Comparison of ENCODE assay signal across 8 cellular contexts in genomic region chr22:46072981-46073682, GRCh38.
DNase-seq lines count a peak whose midpoint lies in the region; ATAC-seq and TF ChIP-seq lines count a peak whose summit lies in the region.

No MANE protein-coding gene starts in this region.

- peak overlapping the region; percentile 87 for H3K27ac Mint-ChIP-seq in dendritic cell treated with granulocyte-macrophage colony-stimulating factor and Interleukin-4, amounts not matched to agents 40 ng/mL and 50 ng/mL, for 4 days
- peak overlapping the region in 6 of 9 donors; percentile 39 to 74 (median 65) for H3K27ac Mint-ChIP-seq in naive thymus-derived CD4-positive, alpha-beta T cell

- H3K27me3 Mint-ChIP-seq in dendritic cell treated with granulocyte-macrophage colony-stimulating factor and Interleukin-4, amounts not matched to agents 40 ng/mL and 50 ng/mL, for 4 days: no peaks in the 10 kb centered on the region
- peaks cover 0 to 7% (median 0%) of the 10 kb centered on the region in 5 donors for H3K27me3 Mint-ChIP-seq in naive thymus-derived CD4-positive, alpha-beta T cell

- ATAC-seq in naive thymus-derived CD4-positive, alpha-beta T cell: no peak
- ATAC-seq in HG03139 (IDR thresholded peaks at IDR 0.05; ENCODE audit: unreplicated experiment): no peak

- TF ChIP-seq CTCF in BJ (IDR thresholded peaks at IDR 0.05; ENCODE audit: insufficient read depth, low read depth, low read length) (no peak), KMS-11 (conservative IDR thresholded peaks at IDR 0.05; ENCODE audit: low read depth, low read length) (no peak)

- H3K36me3 Mint-ChIP-seq in dendritic cell treated with granulocyte-macrophage colony-stimulating factor and Interleukin-4, amounts not matched to agents 40 ng/mL and 50 ng/mL, for 4 days (ENCODE audit: low read depth): peaks cover 71% of the 10 kb centered on the region
- H3K36me3 Mint-ChIP-seq in naive thymus-derived CD4-positive, alpha-beta T cell: peaks cover 0 to 5% (median 0%) of the 10 kb centered on the region in 5 donors

- peaks cover 36% of the 10 kb centered on the region for H3K4me1 ChIP-seq in KMS-11 (ENCODE audit: low read depth, poor library complexity, severe bottlenecking)
- peaks cover 0 to 37% of the 10 kb centered on the region in 2 donors for H3K4me1 ChIP-seq in naive thymus-derived CD4-positive, alpha-beta T cell (ENCODE audit: control insufficient read depth in 2 of 2, insufficient read depth in 2 of 2, low read length in 2 of 2)

- CTCF ChIA-PET in BJ (lab: Yijun Ruan, JAX): interaction anchor here (0.8 to 7.3 kb wide), 10 partner anchors 10 to 241 kb away, joined by 3 to 77 read pairs (median 6); no protein-coding TSS in a partner anchor
- CTCF ChIA-PET in naive thymus-derived CD4-positive, alpha-beta T cell (lab: Charles Lee): interaction anchor here (0.7 to 1.5 kb wide), 6 partner anchors 23 to 79 kb away, joined by 3 to 5 read pairs (median 4); no protein-coding TSS in a partner anchor

- H3K9me3 ChIP-seq in naive thymus-derived CD4-positive, alpha-beta T cell (ENCODE audit: control insufficient read depth in 2 of 3, low read length in 3 of 3): no peaks in the 10 kb centered on the region

- H3K27me3 ChIP-seq in BJ (ENCODE audit: control insufficient read depth, insufficient read depth, low read length) (no peaks in the 10 kb centered on the region), KMS-11 (ENCODE audit: insufficient read depth, low read depth) (no peaks in the 10 kb centered on the region)
- H3K27me3 ChIP-seq in naive thymus-derived CD4-positive, alpha-beta T cell (ENCODE audit: control insufficient read depth in 2 of 2, insufficient read depth in 2 of 2, low read length in 2 of 2): no peaks in the 10 kb centered on the region

- H3K9ac ChIP-seq in KMS-11: peak overlapping the region; percentile 81; the same call in 1 of the 2 replicates

- no peaks in the 10 kb centered on the region for H4K20me1 ChIP-seq in KMS-11 (ENCODE audit: insufficient read depth)

- no peak for DNase-seq in BJ (ENCODE audit: low read depth)
- DNase-seq in naive thymus-derived CD4-positive, alpha-beta T cell: no peak
- no peak for DNase-seq in COLO668 (lab: John Stamatoyannopoulos, UW; ENCODE audit: unreplicated experiment)
- DNase-seq in stimulated activated naive CD4-positive, alpha-beta T cell (lab: John Stamatoyannopoulos, UW): no peak
- no peak for DNase-seq in NK-92 (lab: John Stamatoyannopoulos, UW; ENCODE audit: unreplicated experiment)

- intact Hi-C loops in dendritic cell treated with granulocyte-macrophage colony-stimulating factor and Interleukin-4, amounts not matched to agents 40 ng/mL and 50 ng/mL, for 4 days (cut with micrococcal nuclease): loop anchor here (2.0 to 5.0 kb wide), 3 partner anchors 36 to 76 kb away; no protein-coding TSS in a partner anchor
- intact Hi-C loops in naive thymus-derived CD4-positive, alpha-beta T cell (cut with micrococcal nuclease): loop anchor here in 1 of 2 donors (5.0 kb wide), 1 partner anchor 39 kb away; no protein-coding TSS in a partner anchor

- POLR2A ChIA-PET in BJ (lab: Charles Lee): no interaction called here
- POLR2A ChIA-PET in naive thymus-derived CD4-positive, alpha-beta T cell (lab: Charles Lee): interaction anchor here (0.6 to 1.8 kb wide), 7 partner anchors 19 to 908 kb away, joined by 3 to 13 read pairs (median 4); no protein-coding TSS in a partner anchor

- peak overlapping the region; percentile 85 for H3K4me2 ChIP-seq in KMS-11

- no peaks in the 10 kb centered on the region for H3K9me3 Mint-ChIP-seq in dendritic cell treated with granulocyte-macrophage colony-stimulating factor and Interleukin-4, amounts not matched to agents 40 ng/mL and 50 ng/mL, for 4 days
- no peaks in the 10 kb centered on the region for H3K9me3 Mint-ChIP-seq in naive thymus-derived CD4-positive, alpha-beta T cell

- H2AFZ ChIP-seq in KMS-11 (ENCODE audit: low read depth): no peak overlapping the region

- peaks cover 58% of the 10 kb centered on the region for H3K79me2 ChIP-seq in KMS-11 (ENCODE audit: insufficient read depth, low read depth)

- peak overlapping the region; percentile 98 for H3K4me3 ChIP-seq in BJ (ENCODE audit: low read depth, low read length)
- no peak overlapping the region for H3K4me3 ChIP-seq in KMS-11 (IDR thresholded peaks at IDR 0.05; ENCODE audit: insufficient read depth, low read depth, low read length)
- H3K4me3 ChIP-seq in naive thymus-derived CD4-positive, alpha-beta T cell (ENCODE audit: low read length): peak overlapping the region; percentile 5

- H3K4me3 Mint-ChIP-seq in dendritic cell treated with granulocyte-macrophage colony-stimulating factor and Interleukin-4, amounts not matched to agents 40 ng/mL and 50 ng/mL, for 4 days: peak overlapping the region; percentile 91
- H3K4me3 Mint-ChIP-seq in naive thymus-derived CD4-positive, alpha-beta T cell: peak overlapping the region; percentile 65 to 87 (median 84)

- no peak overlapping the region for H3K27ac ChIP-seq in KMS-11
- peak overlapping the region; percentile 58 for H3K27ac ChIP-seq in naive thymus-derived CD4-positive, alpha-beta T cell (ENCODE audit: low read depth, low read length)

- H3K4me1 Mint-ChIP-seq in dendritic cell treated with granulocyte-macrophage colony-stimulating factor and Interleukin-4, amounts not matched to agents 40 ng/mL and 50 ng/mL, for 4 days (ENCODE audit: low read depth): peaks cover 69% of the 10 kb centered on the region
- peaks cover 38 to 69% (median 63%) of the 10 kb centered on the region in 7 donors for H3K4me1 Mint-ChIP-seq in naive thymus-derived CD4-positive, alpha-beta T cell

- H3K36me3 ChIP-seq in BJ (ENCODE audit: control insufficient read depth, insufficient read depth, low read length) (peaks cover 31% of the 10 kb centered on the region), KMS-11 (ENCODE audit: insufficient read depth) (no peaks in the 10 kb centered on the region)
- peaks cover 0 to 6% (median 0%) of the 10 kb centered on the region in 3 experiments for H3K36me3 ChIP-seq in naive thymus-derived CD4-positive, alpha-beta T cell (ENCODE audit: control insufficient read depth in 2 of 3, insufficient read depth in 3 of 3, low read length in 3 of 3)
